Comparison of ENCODE assay signal across 14 cellular contexts in the genomic region with DNA sequence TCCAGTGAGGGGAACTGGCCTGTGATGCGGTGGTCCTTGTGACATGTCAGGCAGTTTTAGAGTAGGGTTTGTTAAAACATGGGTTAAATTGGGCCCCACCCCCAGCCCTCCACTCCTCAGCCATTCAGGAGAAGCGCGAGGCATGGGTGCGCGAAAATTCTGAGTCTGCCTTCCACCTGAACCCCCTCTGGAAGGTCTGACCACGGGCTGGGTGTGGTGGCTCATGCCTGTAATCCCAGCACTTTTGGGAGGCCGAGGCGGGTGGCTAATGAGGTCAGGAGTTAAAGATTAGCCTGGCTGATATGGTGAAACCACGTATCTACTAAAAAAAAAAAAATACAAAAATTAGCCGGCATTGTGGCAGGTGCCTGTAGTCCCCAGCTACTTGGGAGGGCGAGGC. TPM values are rescaled to one million over a fixed set of nuclear protein-coding genes. Genes with fewer than 3 reads are reported as not detected.
DNase-seq lines count a peak whose midpoint lies in the region; ATAC-seq and TF ChIP-seq lines count a peak whose summit lies in the region.
"Had no signal": no experiment of that assay in that cellular context is flagged by ENCODE, and none has a peak within 500 bp of the region (broad histone marks: within the 10 kb centered on the region; RNA-seq: fewer than 3 reads in every experiment).

No MANE protein-coding gene starts in this region.

- peak in 1 of 7 experiments; percentile 31 for DNase-seq in CD8-positive, alpha-beta T cell
- DNase-seq in ascending aorta (ENCODE audit: low spot score in 2 of 2): no peak
- no peak for DNase-seq in sigmoid colon
- DNase-seq in MM.1S: no peak
- DNase-seq in AG08396 (ENCODE audit: low spot score): no peak
- no peak for DNase-seq in NCI-H2107 treated with DMSO at 0.1 percent for 48 hours (lab: John Stamatoyannopoulos, UW; ENCODE audit: unreplicated experiment)
- no peak for DNase-seq in colonic mucosa
- DNase-seq: activated gamma-delta T cell; CD4-positive, CD25-positive, alpha-beta regulatory T cell; NCI-H510A treated with DMSO at 0.1 percent for 48 hours; SIG-M5 had no signal

- H4K20me1 ChIP-seq in MM.1S (ENCODE audit: insufficient read depth, low read length): no peaks in the 10 kb centered on the region

- H3K4me3 ChIP-seq in CD8-positive, alpha-beta T cell (ENCODE audit: low read depth, low read length): no peak overlapping the region
- H3K4me3 ChIP-seq in ascending aorta (no peak overlapping the region), iPS-20b (ENCODE audit: low read length) (no peak overlapping the region; the same call in 1 of the 2 replicates), sigmoid colon (no peak overlapping the region), MM.1S (ENCODE audit: low read length) (no peak overlapping the region), colonic mucosa (no peak overlapping the region)
- H3K4me3 ChIP-seq: MG63 had no signal

- no peak for TF ChIP-seq CTCF in CD8-positive, alpha-beta T cell (IDR thresholded peaks at IDR 0.05)
- TF ChIP-seq CTCF in ascending aorta (IDR thresholded peaks at IDR 0.05) (no peak), sigmoid colon (IDR thresholded peaks at IDR 0.05) (no peak), MM.1S (IDR thresholded peaks at IDR 0.05; ENCODE audit: low read length) (no peak), colonic mucosa (IDR thresholded peaks at IDR 0.05) (no peak)

- TF ChIP-seq POLR2A in sigmoid colon (IDR thresholded peaks at IDR 0.05): no peak

- H3K27me3 ChIP-seq in CD8-positive, alpha-beta T cell (ENCODE audit: insufficient read depth, low read length): no peaks in the 10 kb centered on the region
- H3K27me3 ChIP-seq in ascending aorta (no peaks in the 10 kb centered on the region), iPS-20b (ENCODE audit: insufficient read depth, low read length) (no peaks in the 10 kb centered on the region), sigmoid colon (no peaks in the 10 kb centered on the region), MM.1S (replicated peaks; ENCODE audit: insufficient read depth, low read length) (no peaks in the 10 kb centered on the region), colonic mucosa (no peaks in the 10 kb centered on the region)
- H3K27me3 ChIP-seq: MG63 had no signal

- H3K4me1 ChIP-seq in CD8-positive, alpha-beta T cell (ENCODE audit: insufficient read depth, low read length): peaks cover 49% of the 10 kb centered on the region
- H3K4me1 ChIP-seq in ascending aorta (peaks cover 35 to 75% of the 10 kb centered on the region in 2 donors), iPS-20b (ENCODE audit: insufficient read depth, low read length) (peaks cover 30% of the 10 kb centered on the region), sigmoid colon (peaks cover 0 to 80% (median 74%) of the 10 kb centered on the region in 4 donors), MM.1S (ENCODE audit: low read length) (no peaks in the 10 kb centered on the region), colonic mucosa (peaks cover 18% of the 10 kb centered on the region)

- H3K9me3 Mint-ChIP-seq in CD8-positive, alpha-beta T cell: no peaks in the 10 kb centered on the region
- H3K9me3 Mint-ChIP-seq: CD4-positive, CD25-positive, alpha-beta regulatory T cell had no signal

- no peak overlapping the region for H3K27ac ChIP-seq in CD8-positive, alpha-beta T cell (ENCODE audit: low read depth, low read length)
- H3K27ac ChIP-seq in ascending aorta: peak overlapping the region; percentile 72 to 86
- H3K27ac ChIP-seq in iPS-20b (ENCODE audit: low read length): peak overlapping the region; percentile 44
- H3K27ac ChIP-seq in sigmoid colon: peak overlapping the region; percentile 66 to 81 (median 76)
- no peak overlapping the region for H3K27ac ChIP-seq in MM.1S (ENCODE audit: low read length)
- no peak overlapping the region for H3K27ac ChIP-seq in colonic mucosa

- H3K36me3 ChIP-seq in CD8-positive, alpha-beta T cell (ENCODE audit: insufficient read depth, low read length): no peaks in the 10 kb centered on the region
- H3K36me3 ChIP-seq in ascending aorta (peaks cover 3 to 11% of the 10 kb centered on the region in 2 donors), iPS-20b (ENCODE audit: insufficient read depth, low read depth, low read length) (peaks cover 7% of the 10 kb centered on the region; the same call in 1 of the 2 replicates), sigmoid colon (peaks cover 0 to 5% (median 0%) of the 10 kb centered on the region in 4 donors), MM.1S (replicated peaks; ENCODE audit: insufficient read depth, low read length) (no peaks in the 10 kb centered on the region), colonic mucosa (no peaks in the 10 kb centered on the region)

- H3K4me3 Mint-ChIP-seq in CD8-positive, alpha-beta T cell: no peak overlapping the region
- H3K4me3 Mint-ChIP-seq: CD4-positive, CD25-positive, alpha-beta regulatory T cell had no signal

- POLR2A ChIA-PET in CD8-positive, alpha-beta T cell (lab: Charles Lee): no interaction called here

- H3K9me3 ChIP-seq in CD8-positive, alpha-beta T cell (ENCODE audit: low read length): no peaks in the 10 kb centered on the region
- H3K9me3 ChIP-seq in ascending aorta: no peaks in the 10 kb centered on the region
- H3K9me3 ChIP-seq in iPS-20b (ENCODE audit: insufficient read depth, low read depth, low read length): no peaks in the 10 kb centered on the region
- H3K9me3 ChIP-seq in sigmoid colon: no peaks in the 10 kb centered on the region
- H3K9me3 ChIP-seq in MM.1S (replicated peaks; ENCODE audit: insufficient read depth, low read length): no peaks in the 10 kb centered on the region
- H3K9me3 ChIP-seq in colonic mucosa: no peaks in the 10 kb centered on the region
- H3K9me3 ChIP-seq: MG63 had no signal

- ATAC-seq in CD8-positive, alpha-beta T cell: no peak
- ATAC-seq: HCT116 had no signal

- no peaks in the 10 kb centered on the region; the same call in 1 of the 2 replicates for H3K79me2 ChIP-seq in MM.1S (ENCODE audit: low read length)

- intact Hi-C loops in CD8-positive, alpha-beta T cell (cut with DNase I, micrococcal nuclease): loop anchor here in 1 of 2 experiments (1.0 kb wide), 1 partner anchor 9 kb away; no protein-coding TSS in a partner anchor
- intact Hi-C loops in ascending aorta (cut with DNase I) (loop anchor here (5.0 kb wide), 1 partner anchor 48 kb away; no protein-coding TSS in a partner anchor), sigmoid colon (cut with DNase I) (loop anchor here (5.0 kb wide), 1 partner anchor 32 kb away; no protein-coding TSS in a partner anchor), colonic mucosa (cut with DNase I) (no loop called here)

- H3K36me3 Mint-ChIP-seq in CD8-positive, alpha-beta T cell: peaks cover 16% of the 10 kb centered on the region

- H3K9me2 ChIP-seq in MM.1S (replicated peaks; ENCODE audit: insufficient read depth, low read length): no peaks in the 10 kb centered on the region

- no peak overlapping the region for H3K4me2 ChIP-seq in MM.1S (ENCODE audit: low read depth, low read length)

- no peaks in the 10 kb centered on the region for H3F3A ChIP-seq in MM.1S (ENCODE audit: insufficient read depth, low read length)

- peaks cover 47% of the 10 kb centered on the region for H3K4me1 Mint-ChIP-seq in CD8-positive, alpha-beta T cell (ENCODE audit: low read depth)

- CTCF ChIA-PET in CD8-positive, alpha-beta T cell (lab: Charles Lee): no interaction called here

- H3K27ac Mint-ChIP-seq in CD8-positive, alpha-beta T cell: peak overlapping the region; percentile 69

- H3K27me3 Mint-ChIP-seq in CD8-positive, alpha-beta T cell (ENCODE audit: low read depth): no peaks in the 10 kb centered on the region
- H3K27me3 Mint-ChIP-seq: CD4-positive, CD25-positive, alpha-beta regulatory T cell had no signal

- no peak overlapping the region for H2AFZ ChIP-seq in MM.1S (ENCODE audit: low read length)

- TF ChIP-seq EP300 in sigmoid colon (IDR thresholded peaks at IDR 0.05): no peak

- 29 to 48% methylated on average over 11 of the region's 11 CpGs for WGBS in sigmoid colon, 2 donors

- H3K9ac ChIP-seq in iPS-20b (ENCODE audit: low read depth, low read length): peak overlapping the region; percentile 26; the same call in 1 of the 2 replicates
- H3K9ac ChIP-seq in MM.1S (ENCODE audit: low read length): no peak overlapping the region
- H3K9ac ChIP-seq in colonic mucosa (ENCODE audit: low read depth in 2 of 2, low read length in 2 of 2): peak overlapping the region in 1 of 2 donors; percentile 53

RNA-seq across cellular contexts. Expression of gene SKI, which starts 51.8 kb away (rescaled TPM):
- total RNA-seq in CD8-positive, alpha-beta T cell: 100 to 1,000 TPM; 361 to 383 TPM
- total RNA-seq in ascending aorta (139 TPM), sigmoid colon (10 to 100 TPM; 18.9 to 50.4 (median 26.9) TPM), colonic mucosa (10 to 100 TPM; 31.0 to 36.1 TPM)
- polyA plus RNA-seq in sigmoid colon: 10 to 100 TPM in 1 of 3 donors, 1 to 10 TPM in 2; 5.8 to 20.0 (median 6.6) TPM

Comparison
In these comparisons a context has a peak if more than half of its experiments do, and no peak if none do; other contexts are left out.
1. H3K27ac ChIP-seq: peak in ascending aorta (2 of 2), iPS-20b (single experiment) and sigmoid colon (4 of 4); none in CD8-positive, alpha-beta T cell (single experiment), MM.1S (single experiment) and colonic mucosa (single experiment).